16 cellular contexts compared by ENCODE assay signal in the genomic region with DNA sequence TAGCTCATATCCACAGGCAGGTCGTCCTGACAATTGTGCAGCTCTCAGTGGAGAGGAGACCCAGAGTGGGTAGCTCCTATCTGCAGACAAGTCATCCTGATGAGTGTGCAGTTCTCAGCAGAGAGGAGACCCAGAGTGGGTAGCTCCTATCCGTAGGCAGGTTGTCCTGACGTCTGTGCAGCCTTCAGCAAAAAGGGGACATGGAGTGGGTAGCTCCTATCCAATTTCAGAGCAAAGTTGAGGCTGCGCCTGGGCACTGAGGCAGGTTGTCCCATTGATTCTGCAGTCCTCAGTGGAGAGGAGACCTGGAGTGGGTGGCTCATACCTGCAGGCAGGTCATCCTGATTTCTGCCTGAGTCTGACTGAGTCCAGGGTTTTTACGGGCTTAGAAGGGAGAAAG.
A peak's percentile ranks its signal among the peaks of the same experiment; 100 is the strongest.
DNase-seq lines count a peak whose midpoint lies in the region; ATAC-seq and TF ChIP-seq lines count a peak whose summit lies in the region.
"Had no signal": no experiment of that assay in that cellular context is flagged by ENCODE, and none has a peak within 500 bp of the region (broad histone marks: within the 10 kb centered on the region; RNA-seq: fewer than 3 reads in every experiment).

No MANE protein-coding gene starts in this region.

- H2AK5ac ChIP-seq in mesendoderm (ENCODE audit: low read length) = no peak overlapping the region

- H3K9me3 ChIP-seq in CD8-positive, alpha-beta memory T cell (ENCODE audit: low read length) = no peaks in the 10 kb centered on the region

- peaks cover 11% of the 10 kb centered on the region for H3K36me3 Mint-ChIP-seq in GM23338 (ENCODE audit: low read depth)
- no peaks in the 10 kb centered on the region for H3K36me3 Mint-ChIP-seq in CD8-positive, alpha-beta memory T cell
- H3K36me3 Mint-ChIP-seq: CD14-positive monocyte; CD4-positive, alpha-beta memory T cell had no signal

- H3K4me3 ChIP-seq in GM23338 (no peak overlapping the region), coronary artery (no peak overlapping the region), mesendoderm (ENCODE audit: low read length) (no peak overlapping the region)
- H3K4me3 ChIP-seq in CD8-positive, alpha-beta memory T cell (ENCODE audit: low read length) = no peak overlapping the region
- H3K4me3 ChIP-seq: BLaER1, GM23248 had no signal

- H3K56ac ChIP-seq in mesendoderm (ENCODE audit: low read length) = no peak overlapping the region

- no peak overlapping the region for H2BK120ac ChIP-seq in mesendoderm (ENCODE audit: low read depth, low read length)

- TF ChIP-seq CTCF in GM23338 (conservative IDR thresholded peaks at IDR 0.05; ENCODE audit: low read depth in 2 of 2) = no peak
- TF ChIP-seq CTCF in coronary artery (IDR thresholded peaks at IDR 0.05) = no peak

- no peak overlapping the region for H4K8ac ChIP-seq in mesendoderm (ENCODE audit: low read depth, low read length)

- no peak overlapping the region for H4K5ac ChIP-seq in mesendoderm (ENCODE audit: low read length)

- no peak overlapping the region for H3K4me3 Mint-ChIP-seq in GM23338
- H3K4me3 Mint-ChIP-seq in CD8-positive, alpha-beta memory T cell = no peak overlapping the region
- H3K4me3 Mint-ChIP-seq: CD14-positive monocyte; CD4-positive, alpha-beta memory T cell; HFFc6 had no signal

- H3K27ac Mint-ChIP-seq in GM23338 = no peak overlapping the region
- H3K27ac Mint-ChIP-seq in CD8-positive, alpha-beta memory T cell = no peak overlapping the region
- H3K27ac Mint-ChIP-seq: CD14-positive monocyte; CD4-positive, alpha-beta memory T cell; HFFc6 had no signal

- H3K23ac ChIP-seq in mesendoderm (ENCODE audit: low read length) = no peak overlapping the region

- H3K18ac ChIP-seq in mesendoderm (ENCODE audit: low read length) = no peak overlapping the region

- H3K27me3 Mint-ChIP-seq in GM23338 (ENCODE audit: insufficient read depth, low read depth, poor library complexity) = peaks cover 4% of the 10 kb centered on the region
- peaks cover 0 to 7% of the 10 kb centered on the region in 2 donors for H3K27me3 Mint-ChIP-seq in CD8-positive, alpha-beta memory T cell
- H3K27me3 Mint-ChIP-seq: CD4-positive, alpha-beta memory T cell had no signal

- H3K4ac ChIP-seq in mesendoderm (ENCODE audit: low read depth, low read length) = no peak overlapping the region

- H3K79me1 ChIP-seq in mesendoderm (ENCODE audit: low read length) = no peaks in the 10 kb centered on the region

- H3K9ac ChIP-seq in mesendoderm (ENCODE audit: low read length) = no peak overlapping the region
- H3K9ac ChIP-seq: BLaER1, GM23248 had no signal

- H3K27ac ChIP-seq in GM23338 (ENCODE audit: low read depth) (no peak overlapping the region), coronary artery (peak overlapping the region in 1 of 2 donors; percentile 37), mesendoderm (ENCODE audit: low read depth, low read length) (no peak overlapping the region)
- no peak overlapping the region for H3K27ac ChIP-seq in CD8-positive, alpha-beta memory T cell (ENCODE audit: low read depth, low read length)
- H3K27ac ChIP-seq: BLaER1, GM23248 had no signal

- H3K36me3 ChIP-seq in GM23338 (ENCODE audit: insufficient read depth) = no peaks in the 10 kb centered on the region; the same call in 1 of the 2 replicates
- no peaks in the 10 kb centered on the region for H3K36me3 ChIP-seq in mesendoderm (ENCODE audit: control insufficient read depth, insufficient read depth, low read length)
- H3K36me3 ChIP-seq in CD8-positive, alpha-beta memory T cell (ENCODE audit: insufficient read depth, low read length) = no peaks in the 10 kb centered on the region
- H3K36me3 ChIP-seq: BLaER1 had no signal

- DNase-seq in GM23338 (ENCODE audit: low spot score) (peak; percentile 8), OCI-M1 (lab: John Stamatoyannopoulos, UW) (peak; percentile 80), coronary artery (ENCODE audit: low spot score) (peak; percentile 69), mesendoderm (peak; percentile 18), NCI-H1930 (lab: John Stamatoyannopoulos, UW) (no peak), SHP77 (lab: John Stamatoyannopoulos, UW) (no peak), KG1 (lab: John Stamatoyannopoulos, UW) (no peak)
- DNase-seq in CD8-positive, alpha-beta memory T cell = no peak
- DNase-seq: 8988T; Calu3; CD4-positive, alpha-beta memory T cell; GM23248; HCEC 1CT; HFFc6 had no signal

- no peaks in the 10 kb centered on the region for H3K9me2 ChIP-seq in GM23338 (ENCODE audit: insufficient read depth)

- H2AFZ ChIP-seq in GM23338 = no peak overlapping the region
- H2AFZ ChIP-seq: GM23248 had no signal

- H3K4me1 ChIP-seq in GM23338 (ENCODE audit: insufficient read depth) (no peaks in the 10 kb centered on the region), mesendoderm (ENCODE audit: control insufficient read depth, low read depth, low read length) (no peaks in the 10 kb centered on the region)
- H3K4me1 ChIP-seq in CD8-positive, alpha-beta memory T cell (ENCODE audit: insufficient read depth, low read length) = no peaks in the 10 kb centered on the region
- H3K4me1 ChIP-seq: BLaER1 had no signal

- POLR2A ChIA-PET in CD8-positive, alpha-beta memory T cell (lab: Charles Lee) = no interaction called here

- CTCF ChIA-PET in CD8-positive, alpha-beta memory T cell (lab: Charles Lee) = no interaction called here

- H3K4me1 Mint-ChIP-seq in GM23338 = no peaks in the 10 kb centered on the region
- no peaks in the 10 kb centered on the region for H3K4me1 Mint-ChIP-seq in CD8-positive, alpha-beta memory T cell
- H3K4me1 Mint-ChIP-seq: CD14-positive monocyte; CD4-positive, alpha-beta memory T cell had no signal

- no peak overlapping the region for H2BK5ac ChIP-seq in mesendoderm (ENCODE audit: low read length)

- H3K79me2 ChIP-seq in GM23338 (replicated peaks; ENCODE audit: insufficient read depth) (no peaks in the 10 kb centered on the region), mesendoderm (ENCODE audit: control insufficient read depth, insufficient read depth, low read length) (no peaks in the 10 kb centered on the region)

- peaks cover 28% of the 10 kb centered on the region for H3K9me3 Mint-ChIP-seq in GM23338
- peaks cover 9 to 17% (median 12%) of the 10 kb centered on the region in 5 donors for H3K9me3 Mint-ChIP-seq in CD8-positive, alpha-beta memory T cell

- ATAC-seq in GM23338 = no peak

- WGBS in mesendoderm (ENCODE audit: extremely low coverage, insufficient coverage, low lambda C conversion rate) = no CpG with 5 or more reads among the region's 5 CpGs

- H3K4me2 ChIP-seq in GM23338 (no peak overlapping the region), mesendoderm (ENCODE audit: low read length) (no peak overlapping the region)
- H3K4me2 ChIP-seq: BLaER1 had no signal

- no peaks in the 10 kb centered on the region for H3F3A ChIP-seq in GM23338 (replicated peaks; ENCODE audit: low read depth)

- no peak overlapping the region for H2BK15ac ChIP-seq in mesendoderm (replicated peaks; ENCODE audit: low read depth)

- H3K27me3 ChIP-seq in GM23338 (ENCODE audit: insufficient read depth) (no peaks in the 10 kb centered on the region), mesendoderm (ENCODE audit: insufficient read depth, low read length, poor library complexity) (no peaks in the 10 kb centered on the region)
- H3K27me3 ChIP-seq in CD8-positive, alpha-beta memory T cell (ENCODE audit: insufficient read depth, low read length, poor library complexity, severe bottlenecking) = no peaks in the 10 kb centered on the region
- H3K27me3 ChIP-seq: BLaER1 had no signal

- no peaks in the 10 kb centered on the region for H4K20me1 ChIP-seq in GM23338 (replicated peaks; ENCODE audit: insufficient read depth)
- H4K20me1 ChIP-seq: BLaER1 had no signal

TF ChIP-seq in GM23338, 12 proteins besides CTCF, POLR2A, EP300 and RAD21 (continues in another document):
- TF ChIP-seq CREB1 (CRISPR knock-in tag; IDR thresholded peaks at IDR 0.05; ENCODE audit: low read depth) = no peak

Comparison
In these comparisons a context has a peak if more than half of its experiments do, and no peak if none do; other contexts are left out.
1. DNase-seq: peak in GM23338 (single experiment), OCI-M1 (single experiment), coronary artery (single experiment) and mesendoderm (single experiment); none in NCI-H1930 (0 of 2), SHP77 (0 of 2), KG1 (single experiment) and CD8-positive, alpha-beta memory T cell (0 of 5).